Comparison of ENCODE assay signal across 1 cellular context in the genomic region with DNA sequence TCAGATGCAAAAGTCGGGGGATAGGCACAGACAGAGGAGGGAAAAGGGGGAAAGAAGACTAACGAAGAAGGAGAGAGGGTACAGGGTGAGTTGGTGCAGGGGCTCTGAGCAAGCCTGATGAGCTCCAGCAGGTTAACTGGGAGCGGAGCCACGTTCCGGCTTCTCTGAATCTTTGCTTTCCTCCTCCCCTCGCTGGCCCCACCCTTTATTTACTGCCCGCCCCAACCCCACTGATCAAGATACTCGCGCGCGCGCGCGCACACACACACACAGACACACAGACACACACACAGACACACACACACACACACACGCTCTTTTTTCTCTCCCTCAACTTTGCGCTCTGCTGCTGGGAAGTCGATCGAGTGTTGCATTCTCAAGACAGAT.
TF ChIP-seq lines count a peak whose summit lies in the region.

A gene (minus strand): TSS at position 138 of the 387 bp plus-strand sequence.

TF ChIP-seq in IMR-90, 13 proteins besides CTCF, POLR2A, EP300 and RAD21:
- TF ChIP-seq, protein P1, sequence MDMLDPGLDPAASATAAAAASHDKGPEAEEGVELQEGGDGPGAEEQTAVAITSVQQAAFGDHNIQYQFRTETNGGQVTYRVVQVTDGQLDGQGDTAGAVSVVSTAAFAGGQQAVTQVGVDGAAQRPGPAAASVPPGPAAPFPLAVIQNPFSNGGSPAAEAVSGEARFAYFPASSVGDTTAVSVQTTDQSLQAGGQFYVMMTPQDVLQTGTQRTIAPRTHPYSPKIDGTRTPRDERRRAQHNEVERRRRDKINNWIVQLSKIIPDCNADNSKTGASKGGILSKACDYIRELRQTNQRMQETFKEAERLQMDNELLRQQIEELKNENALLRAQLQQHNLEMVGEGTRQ (IDR thresholded peaks at IDR 0.05; ENCODE audit: low read depth, low read length) = no peak
- TF ChIP-seq BHLHE40 (IDR thresholded peaks at IDR 0.05; ENCODE audit: low read depth, low read length) (no peak), CEBPB (IDR thresholded peaks at IDR 0.05; ENCODE audit: low read depth, low read length) (no peak), MAZ (IDR thresholded peaks at IDR 0.05; ENCODE audit: borderline replicate concordance, low read depth, low read length) (no peak), NFE2L2 (IDR thresholded peaks at IDR 0.05; ENCODE audit: low read depth, low read length) (no peak), RCOR1 (IDR thresholded peaks at IDR 0.05; ENCODE audit: insufficient replicate concordance, low read length) (no peak), RFX5 (IDR thresholded peaks at IDR 0.05; ENCODE audit: low read depth, low read length) (no peak), FOS (IDR thresholded peaks at IDR 0.05; ENCODE audit: low read depth, low read length) (no peak), MAFK (IDR thresholded peaks at IDR 0.05; ENCODE audit: low read depth, low read length) (no peak), SMC3 (IDR thresholded peaks at IDR 0.05; ENCODE audit: low read depth, low read length) (no peak), MXI1 (IDR thresholded peaks at IDR 0.05; ENCODE audit: borderline replicate concordance, low read depth, low read length) (no peak)
TF ChIP-seq in IMR-90: peak in this region for 0.
